Comparison of ENCODE assay signal across 16 cellular contexts in the genomic region with DNA sequence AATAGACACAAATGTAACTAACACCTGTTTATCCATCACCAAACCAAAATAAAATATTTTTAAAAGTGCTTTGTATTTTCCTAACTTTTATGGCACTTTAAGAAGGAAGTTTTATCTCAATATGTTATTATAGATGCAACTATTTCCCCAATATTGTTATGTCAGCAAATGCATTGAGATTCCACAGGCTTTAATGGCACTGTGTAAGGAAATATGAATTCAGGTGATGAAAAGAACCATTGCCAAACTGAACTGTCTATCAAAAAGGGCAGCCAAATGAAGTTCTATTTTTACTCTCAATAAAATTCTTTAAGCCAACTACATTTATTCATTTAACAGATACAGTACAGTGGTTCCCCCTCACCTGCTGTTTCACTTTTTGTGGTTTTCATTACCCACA.
A peak's percentile ranks its signal among the peaks of the same experiment; 100 is the strongest.
DNase-seq lines count a peak whose midpoint lies in the region; ATAC-seq, FAIRE-seq and TF ChIP-seq lines count a peak whose summit lies in the region.
"Had no signal": no experiment of that assay in that cellular context is flagged by ENCODE, and none has a peak within 500 bp of the region (broad histone marks: within the 10 kb centered on the region; RNA-seq: fewer than 3 reads in every experiment).

No MANE protein-coding gene starts in this region.

- H3K18ac ChIP-seq in IMR-90 (ENCODE audit: low read depth, low read length) = no peak overlapping the region

- H2BK20ac ChIP-seq in IMR-90 (ENCODE audit: low read depth, low read length) = no peak overlapping the region

- POLR2A ChIA-PET in A549 (lab: Yijun Ruan, JAX) = no interaction called here
- POLR2A ChIA-PET in IMR-90 (lab: Charles Lee; ENCODE audit: unreplicated experiment) = no interaction called here
- POLR2A ChIA-PET in GM12878 (lab: Charles Lee) = interaction anchor here (0.6 kb wide), 1 partner anchor 21 kb away, joined by 3 read pairs; no protein-coding TSS in a partner anchor

- no peak for FAIRE-seq in A549 (lab: Jason Lieb, UNC)
- FAIRE-seq in GM12878 (lab: Jason Lieb, UNC) = no peak
- FAIRE-seq: GM18507, HTR-8/SVneo had no signal

- H3K4me3 ChIP-seq in A549 = no peak overlapping the region
- H3K4me3 ChIP-seq in IMR-90 (ENCODE audit: insufficient read depth, low read depth, low read length) = no peak overlapping the region
- H3K4me3 ChIP-seq in GM12878 = no peak overlapping the region
- H3K4me3 ChIP-seq in gastrocnemius medialis = no peak overlapping the region
- H3K4me3 ChIP-seq in BE2C (ENCODE audit: low read depth, low read length) = no peak overlapping the region
- H3K4me3 ChIP-seq: GM23338 had no signal

- H3K4me2 ChIP-seq in A549 (no peak overlapping the region), IMR-90 (ENCODE audit: low read depth, low read length) (no peak overlapping the region), GM12878 (ENCODE audit: control insufficient read depth, insufficient read depth) (no peak overlapping the region)
- H3K4me2 ChIP-seq: GM23338 had no signal

- BruUV-seq in IMR-90 (replicated peaks; lab: Mats Ljungman, UMichigan) (no TSS peak), GM12878 (replicated peaks; lab: Mats Ljungman, UMichigan) (no TSS peak)

- no peak overlapping the region for H4K5ac ChIP-seq in IMR-90 (ENCODE audit: low read depth, low read length)

- DNase-seq in A549 (ENCODE audit: low read depth in 1 of 2, low spot score in 1 of 2) (no peak), IMR-90 (no peak), GM12878 (ENCODE audit: low read depth, low spot score) (no peak), gastrocnemius medialis (no peak), Ammon's horn (ENCODE audit: low spot score) (no peak), GM13977 (ENCODE audit: low spot score) (no peak), BE2C (no peak)
- DNase-seq: Caco-2; CD8-positive, alpha-beta memory T cell; DND-41; GDM1; H9; KBM-7 had no signal

- dilution Hi-C loops in IMR-90 (cut with HindIII; ENCODE audit: low sequenced_read_pairs, unreplicated experiment) = no loop called here

- H2BK120ac ChIP-seq in IMR-90 (ENCODE audit: low read depth, low read length) = no peak overlapping the region

- H4K20me1 ChIP-seq in IMR-90 (ENCODE audit: insufficient read depth, low read length) = peaks cover 4% of the 10 kb centered on the region; the same call in 1 of the 2 replicates
- H4K20me1 ChIP-seq in GM12878 (ENCODE audit: control insufficient read depth, insufficient read depth) = no peaks in the 10 kb centered on the region

- TF ChIP-seq RAD21 in A549 (conservative IDR thresholded peaks at IDR 0.05 in 1 of 2, IDR thresholded peaks at IDR 0.05 in 1 of 2) (no peak), IMR-90 (IDR thresholded peaks at IDR 0.05; ENCODE audit: low read length) (no peak), GM12878 (IDR thresholded peaks at IDR 0.05; ENCODE audit: insufficient read depth, low read depth, low read length) (no peak)

- no peaks in the 10 kb centered on the region for H3K79me2 ChIP-seq in GM12878 (ENCODE audit: control insufficient read depth, insufficient read depth, low read length)

- no peak overlapping the region for H2AK9ac ChIP-seq in IMR-90 (replicated peaks; ENCODE audit: low read depth, low read length, poor library complexity)

- TF ChIP-seq EP300 in A549 (IDR thresholded peaks at IDR 0.05) = no peak
- no peak for TF ChIP-seq EP300 in GM12878 (IDR thresholded peaks at IDR 0.05; ENCODE audit: borderline replicate concordance in 1 of 2, control insufficient read depth in 1 of 2, low read depth in 2 of 2, low read length in 2 of 2)

- 0 out of 3 replicates have a peak, but pooled peaks cover 6% of the 10 kb centered on the region for H3K9me3 ChIP-seq in A549
- H3K9me3 ChIP-seq in IMR-90 (ENCODE audit: control insufficient read depth, insufficient read depth, low read length) = no peaks in the 10 kb centered on the region
- H3K9me3 ChIP-seq in GM12878 (replicated peaks; ENCODE audit: control insufficient read depth, insufficient read depth, low read length) = peaks cover 2% of the 10 kb centered on the region; the same call in 2 of the 3 replicates
- H3K9me3 ChIP-seq in gastrocnemius medialis = no peaks in the 10 kb centered on the region
- no peaks in the 10 kb centered on the region for H3K9me3 ChIP-seq in BE2C

- intact Hi-C loops in IMR-90 (cut with micrococcal nuclease) = no loop called here
- intact Hi-C loops in GM12878 (cut with micrococcal nuclease; ENCODE audit: unreplicated experiment) = no loop called here
- intact Hi-C loops in gastrocnemius medialis (cut with DNase I; ENCODE audit: low total_unique reads) = no loop called here

- no peaks in the 10 kb centered on the region for H3K36me3 ChIP-seq in IMR-90 (ENCODE audit: control insufficient read depth, insufficient read depth, low read length)
- H3K36me3 ChIP-seq in GM12878 (ENCODE audit: control insufficient read depth in 2 of 2, insufficient read depth in 2 of 2, low read length in 1 of 2) = no peaks in the 10 kb centered on the region
- no peaks in the 10 kb centered on the region for H3K36me3 ChIP-seq in gastrocnemius medialis
- H3K36me3 ChIP-seq in BE2C = no peaks in the 10 kb centered on the region

- no peak overlapping the region for H2BK15ac ChIP-seq in IMR-90 (ENCODE audit: low read depth, low read length)

- H3K4ac ChIP-seq in IMR-90 (ENCODE audit: low read depth, low read length) = no peak overlapping the region

- H3K23ac ChIP-seq in IMR-90 (ENCODE audit: low read depth, low read length) = no peak overlapping the region

- ATAC-seq in A549 = no peak
- ATAC-seq in IMR-90 (ENCODE audit: low read depth) = no peak
- ATAC-seq in GM12878 = no peak
- no peak for ATAC-seq in gastrocnemius medialis
- ATAC-seq: GM23338 had no signal

- H3K14ac ChIP-seq in IMR-90 (replicated peaks; ENCODE audit: low read depth, low read length) = no peak overlapping the region

- no peak overlapping the region for H4K91ac ChIP-seq in IMR-90 (ENCODE audit: insufficient read depth, low read depth, low read length)

- no peak overlapping the region for H4K8ac ChIP-seq in IMR-90 (ENCODE audit: low read depth in 2 of 2, low read length in 2 of 2)

- no peak overlapping the region for H2BK5ac ChIP-seq in IMR-90 (ENCODE audit: low read depth, low read length, poor library complexity, severe bottlenecking)

- H3K4me1 ChIP-seq in A549 (peaks cover 39% of the 10 kb centered on the region), IMR-90 (ENCODE audit: control insufficient read depth, insufficient read depth, low read length) (no peaks in the 10 kb centered on the region), GM12878 (ENCODE audit: control insufficient read depth, insufficient read depth, low read length) (no peaks in the 10 kb centered on the region), gastrocnemius medialis (peaks cover 48 to 56% of the 10 kb centered on the region in 2 donors), BE2C (no peaks in the 10 kb centered on the region; the same call in 1 of the 2 replicates)
- H3K4me1 ChIP-seq: Caco-2 had no signal

- no peak overlapping the region for H2AFZ ChIP-seq in IMR-90 (replicated peaks; ENCODE audit: low read length, poor library complexity)
- H2AFZ ChIP-seq in GM12878 (ENCODE audit: control insufficient read depth, low read depth, low read length) = no peak overlapping the region
- H2AFZ ChIP-seq: GM23338 had no signal

- H3K9me1 ChIP-seq in IMR-90 (ENCODE audit: insufficient read depth, low read length) = no peaks in the 10 kb centered on the region

- SMC1A ChIA-PET in GM12878 (lab: Charles Lee; ENCODE audit: uncharacterized antibody, unreplicated experiment) = interaction anchor here (0.9 kb wide), 1 partner anchor 8 kb away, joined by 5 read pairs; no protein-coding TSS in a partner anchor

- no peak overlapping the region for H2AK5ac ChIP-seq in IMR-90 (ENCODE audit: low read depth, low read length)

- no peak overlapping the region for H3K9ac ChIP-seq in IMR-90 (ENCODE audit: low read depth, low read length)
- no peak overlapping the region for H3K9ac ChIP-seq in GM12878 (ENCODE audit: control insufficient read depth, insufficient read depth, low read length)

- RAD21 ChIA-PET in GM12878 (lab: Charles Lee; ENCODE audit: unreplicated experiment) = no interaction called here

- H3K56ac ChIP-seq in IMR-90 (ENCODE audit: extremely low read depth, insufficient read depth, low read length) = no peak overlapping the region

- in situ Hi-C loops in IMR-90 (cut with MboI; ENCODE audit: low sequenced_read_pairs) = no loop called here
- in situ Hi-C loops in GM12878 (cut with MboI) = no loop called here
- in situ Hi-C loops in gastrocnemius medialis (cut with MboI; ENCODE audit: low sequenced_read_pairs in 4 of 4) = loop anchor here in 1 of 4 donors (10.0 kb wide), 1 partner anchor 122 kb away; no protein-coding TSS in a partner anchor
- in situ Hi-C loops in GM13977 (cut with MboI; ENCODE audit: low pct_unique_long_range_greater_than_20kb, low sequenced_read_pairs, unreplicated experiment) = no loop called here

- CTCF ChIA-PET in A549 (lab: Yijun Ruan, JAX) = interaction anchor here (1.1 to 2.6 kb wide), 2 partner anchors 78 to 462 kb away, joined by 3 to 7 read pairs; no protein-coding TSS in a partner anchor
- CTCF ChIA-PET in IMR-90 (lab: Yijun Ruan, JAX) = no interaction called here
- CTCF ChIA-PET in GM12878 (lab: Yijun Ruan, JAX) = interaction anchor here (0.6 to 1.2 kb wide), 3 partner anchors 8 to 399 kb away, joined by 3 read pairs; no protein-coding TSS in a partner anchor

- H3K27ac ChIP-seq in A549 = no peak overlapping the region
- H3K27ac ChIP-seq in IMR-90 (ENCODE audit: insufficient read depth, low read length) = no peak overlapping the region
- H3K27ac ChIP-seq in GM12878 (ENCODE audit: control insufficient read depth, insufficient read depth) = no peak overlapping the region
- H3K27ac ChIP-seq in gastrocnemius medialis = peak overlapping the region in 3 of 4 donors; percentile 13 to 50 (median 45)

- H3K79me1 ChIP-seq in IMR-90 (ENCODE audit: low read depth in 1 of 2, low read length in 2 of 2) = peaks cover 20 to 37% of the 10 kb centered on the region in 2 experiments

- H3K27me3 ChIP-seq in IMR-90 (ENCODE audit: control insufficient read depth, insufficient read depth, low read length) (no peaks in the 10 kb centered on the region), GM12878 (replicated peaks in 1 of 2; ENCODE audit: control insufficient read depth in 2 of 2, insufficient read depth in 2 of 2, low read length in 1 of 2) (no peaks in the 10 kb centered on the region), gastrocnemius medialis (no peaks in the 10 kb centered on the region), BE2C (no peaks in the 10 kb centered on the region)

- TF ChIP-seq CTCF in A549 (IDR thresholded peaks at IDR 0.05) = no peak
- TF ChIP-seq CTCF in IMR-90 (conservative IDR thresholded peaks at IDR 0.05; ENCODE audit: low read depth, low read length) = no peak
- no peak for TF ChIP-seq CTCF in GM12878 (IDR thresholded peaks at IDR 0.05 in 2 of 3, conservative IDR thresholded peaks at IDR 0.05 in 1 of 3; ENCODE audit: control insufficient read depth in 2 of 3, extremely low read depth in 1 of 3, insufficient read depth in 1 of 3, low read depth in 3 of 3, low read length in 3 of 3)
- TF ChIP-seq CTCF in gastrocnemius medialis (IDR thresholded peaks at IDR 0.05 in 4 of 5, conservative IDR thresholded peaks at IDR 0.05 in 1 of 5) = no peak
- no peak for TF ChIP-seq CTCF in GM13977 (IDR thresholded peaks at IDR 0.05; ENCODE audit: extremely low read depth, insufficient read depth, missing control alignments)
- TF ChIP-seq CTCF in BE2C (IDR thresholded peaks at IDR 0.05; ENCODE audit: low read depth, low read length) = no peak

- TF ChIP-seq POLR2A in A549 (IDR thresholded peaks at IDR 0.05; ENCODE audit: low read length) = no peak
- TF ChIP-seq POLR2A in IMR-90 (IDR thresholded peaks at IDR 0.05; ENCODE audit: low read depth, low read length) = no peak
- TF ChIP-seq POLR2A in GM12878 (IDR thresholded peaks at IDR 0.05; ENCODE audit: low read depth, low read length) = no peak
- no peak for TF ChIP-seq POLR2A in gastrocnemius medialis (IDR thresholded peaks at IDR 0.05)

Comparison
In these comparisons a context has a peak if more than half of its experiments do, and no peak if none do; other contexts are left out.
1. H3K27ac ChIP-seq: peak in gastrocnemius medialis (3 of 4); none in A549 (0 of 2), IMR-90 (single experiment) and GM12878 (single experiment).